In the genomic region with DNA sequence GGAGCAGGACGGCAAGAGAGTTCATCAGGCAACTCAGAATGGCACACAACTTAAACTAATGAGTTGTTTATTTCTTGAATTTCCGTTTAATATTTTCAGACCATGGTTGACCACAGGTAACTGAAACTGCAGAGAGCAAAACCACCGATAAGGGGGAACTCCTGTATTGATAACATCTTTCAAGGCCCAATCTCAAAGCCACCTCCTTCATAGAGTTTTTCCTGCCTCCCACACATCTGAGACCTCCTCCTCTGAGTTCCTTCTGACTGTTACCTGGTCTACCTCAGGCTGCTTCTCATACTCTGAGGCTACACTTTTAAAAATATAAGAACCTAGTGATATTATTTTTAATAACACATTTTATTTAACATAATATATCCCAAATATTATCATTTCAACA, we compare ENCODE assay signal across 22 cellular contexts.
"Had no signal": no experiment of that assay in that cellular context is flagged by ENCODE, and none has a peak within 500 bp of the region (broad histone marks: within the 10 kb centered on the region; RNA-seq: fewer than 3 reads in every experiment).

No MANE protein-coding gene starts in this region.

- H3K36me3 ChIP-seq: SJSA1 had no signal

- H3K27me3 ChIP-seq: SJSA1 had no signal

- H3K9me3 ChIP-seq: SJSA1 had no signal

- H3K4me3 ChIP-seq: K562, SJSA1, SK-N-MC had no signal

- H3K9ac ChIP-seq: KMS-11 had no signal

- H3K27ac ChIP-seq: KMS-11, SJSA1, SK-N-MC had no signal

- ATAC-seq: HepG2, K562 had no signal

- DNase-seq: Kasumi-1, MV-4-11, NCI-H1048, NCI-H1105, NCI-H1417, NCI-H1436 treated with DMSO at 0.1 percent for 48 hours, NCI-H1694, NCI-H187 treated with DMSO at 0.1 percent for 48 hours, NCI-H2029 treated with DMSO at 0.1 percent for 48 hours, NCI-H2171 treated with DMSO at 0.1 percent for 48 hours, NCI-H345, NCI-H524, NCI-H526 treated with DMSO at 0.1 percent for 48 hours, NCI-H748 treated with DMSO at 0.1 percent for 48 hours, Right ventricle myocardium superior, RPMI8226, SIG-M5 had no signal

- H3K4me2 ChIP-seq: KMS-11 had no signal
